28 cellular contexts compared by ENCODE assay signal in genomic region chr12:23834076-23834475, GRCh38.
DNase-seq lines count a peak whose midpoint lies in the region; ATAC-seq, FAIRE-seq and TF ChIP-seq lines count a peak whose summit lies in the region.
"Had no signal": no experiment of that assay in that cellular context is flagged by ENCODE, and none has a peak within 500 bp of the region (broad histone marks: within the 10 kb centered on the region; RNA-seq: fewer than 3 reads in every experiment).

No MANE protein-coding gene starts in this region.

- TF ChIP-seq POLR2A in IMR-90 (IDR thresholded peaks at IDR 0.05; ENCODE audit: low read depth, low read length), result no peak
- no peak for TF ChIP-seq POLR2A in endothelial cell of umbilical vein (IDR thresholded peaks at IDR 0.05; ENCODE audit: low read depth, low read length)
- no peak for TF ChIP-seq POLR2A in body of pancreas (IDR thresholded peaks at IDR 0.05)

- H4K91ac ChIP-seq in IMR-90 (ENCODE audit: insufficient read depth, low read depth, low read length), result no peak overlapping the region

- H2BK15ac ChIP-seq in IMR-90 (ENCODE audit: low read depth, low read length), result no peak overlapping the region

- no peaks in the 10 kb centered on the region for H3K4me1 ChIP-seq in IMR-90 (ENCODE audit: control insufficient read depth, insufficient read depth, low read length)
- no peaks in the 10 kb centered on the region for H3K4me1 ChIP-seq in endothelial cell of umbilical vein (ENCODE audit: control insufficient read depth, extremely low read depth, insufficient read depth, low read length)
- peaks cover 58% of the 10 kb centered on the region for H3K4me1 ChIP-seq in neural progenitor cell
- no peaks in the 10 kb centered on the region for H3K4me1 ChIP-seq in body of pancreas
- H3K4me1 ChIP-seq: A549 had no signal

- POLR2A ChIA-PET in IMR-90 (lab: Charles Lee; ENCODE audit: unreplicated experiment) (no interaction called here), endothelial cell of umbilical vein (lab: Charles Lee) (no interaction called here)

- intact Hi-C loops in IMR-90 (cut with micrococcal nuclease), result no loop called here
- intact Hi-C loops in endothelial cell of umbilical vein (cut with micrococcal nuclease), result no loop called here
- intact Hi-C loops in body of pancreas (cut with DNase I), result no loop called here

- H3K9me3 Mint-ChIP-seq in neural progenitor cell, result no peaks in the 10 kb centered on the region

- peak; percentile 37 for FAIRE-seq in endothelial cell of umbilical vein (lab: Jason Lieb, UNC)
- FAIRE-seq: A549, G401.6, GM12878, GM19239, H54 had no signal

- H3K27me3 Mint-ChIP-seq in neural progenitor cell (ENCODE audit: insufficient read depth, low read depth), result no peaks in the 10 kb centered on the region

- no peak overlapping the region for H4K8ac ChIP-seq in IMR-90 (ENCODE audit: low read depth in 2 of 2, low read length in 2 of 2)

- dilution Hi-C loops in IMR-90 (cut with HindIII; ENCODE audit: low sequenced_read_pairs, unreplicated experiment), result no loop called here
- dilution Hi-C loops in endothelial cell of umbilical vein (cut with MboI; ENCODE audit: extremely low pct_ligation_motif_present, low sequenced_read_pairs), result no loop called here

- no peak overlapping the region for H2BK120ac ChIP-seq in IMR-90 (ENCODE audit: low read depth, low read length)

- H3K4me3 Mint-ChIP-seq in neural progenitor cell, result no peak overlapping the region
- H3K4me3 Mint-ChIP-seq: CD8-positive, alpha-beta T cell had no signal

- H3K23ac ChIP-seq in IMR-90 (ENCODE audit: low read depth, low read length), result no peak overlapping the region

- BruUV-seq in IMR-90 (replicated peaks; lab: Mats Ljungman, UMichigan) (no TSS peak), endothelial cell of umbilical vein (replicated peaks; lab: Mats Ljungman, UMichigan) (no TSS peak)

- H3K27ac ChIP-seq in IMR-90 (ENCODE audit: insufficient read depth, low read length) (no peak overlapping the region), endothelial cell of umbilical vein (ENCODE audit: insufficient read depth, low read depth, low read length) (no peak overlapping the region), neural progenitor cell (peak overlapping the region; percentile 16), body of pancreas (no peak overlapping the region)
- H3K27ac ChIP-seq: A549, PC-9, SJSA1 had no signal

- no peak overlapping the region for H3K4ac ChIP-seq in IMR-90 (ENCODE audit: low read depth, low read length)

- DNase-seq in IMR-90, result peak; percentile 2
- peak; percentile 1 for DNase-seq in astrocyte of the spinal cord (ENCODE audit: low read depth, low spot score)
- DNase-seq in endothelial cell of umbilical vein (ENCODE audit: low read depth, low spot score), result peak; percentile 9
- no peak for DNase-seq in neural progenitor cell (ENCODE audit: low spot score)
- DNase-seq in body of pancreas, result no peak
- DNase-seq: C1 segment of cervical spinal cord; Caco-2; CD8-positive, alpha-beta T cell; Kasumi-1; NCI-H1105 treated with DMSO at 0.1 percent for 48 hours; NCI-H146; NCI-H1930; NCI-H2107; NCI-H524 treated with DMSO at 0.1 percent for 48 hours; NCI-H82; NK-92 treated with Interleukin-12 subunit alpha and Interleukin-12 subunit beta, amount 100 ng/mL, for 24 hours; PC-9; Right ventricle myocardium superior; RPMI8226 had no signal

- ATAC-seq in IMR-90 (ENCODE audit: low read depth), result no peak
- no peak for ATAC-seq in GM21390 (IDR thresholded peaks at IDR 0.05; ENCODE audit: unreplicated experiment)
- ATAC-seq in body of pancreas, result no peak
- no peak for ATAC-seq in HG02610 (IDR thresholded peaks at IDR 0.05; ENCODE audit: unreplicated experiment)
- no peak for ATAC-seq in HG03159 (IDR thresholded peaks at IDR 0.05; ENCODE audit: unreplicated experiment)
- ATAC-seq: A549; CD8-positive, alpha-beta T cell; GM12878 had no signal

- H3K18ac ChIP-seq in IMR-90 (ENCODE audit: low read depth, low read length), result no peak overlapping the region

- no peaks in the 10 kb centered on the region for H3K36me3 ChIP-seq in IMR-90 (ENCODE audit: control insufficient read depth, insufficient read depth, low read length)
- no peaks in the 10 kb centered on the region for H3K36me3 ChIP-seq in endothelial cell of umbilical vein (ENCODE audit: control insufficient read depth in 2 of 2, extremely low read depth in 1 of 2, insufficient read depth in 2 of 2, low read length in 2 of 2)
- H3K36me3 ChIP-seq in neural progenitor cell, result no peaks in the 10 kb centered on the region
- H3K36me3 ChIP-seq in body of pancreas (replicated peaks in 1 of 2; ENCODE audit: insufficient read depth in 1 of 2, low read depth in 2 of 2), result no peaks in the 10 kb centered on the region
- H3K36me3 ChIP-seq: SJSA1 had no signal

- H3K9me3 ChIP-seq in IMR-90 (ENCODE audit: control insufficient read depth, insufficient read depth, low read length) (no peaks in the 10 kb centered on the region), endothelial cell of umbilical vein (replicated peaks; ENCODE audit: control insufficient read depth, insufficient read depth, low read length) (no peaks in the 10 kb centered on the region), neural progenitor cell (ENCODE audit: low read depth) (no peaks in the 10 kb centered on the region), body of pancreas (no peaks in the 10 kb centered on the region)
- H3K9me3 ChIP-seq: A549, Caco-2, SJSA1 had no signal

- H3K79me2 ChIP-seq in endothelial cell of umbilical vein (ENCODE audit: control insufficient read depth, insufficient read depth, low read length) (no peaks in the 10 kb centered on the region), neural progenitor cell (ENCODE audit: low read depth) (peaks cover 59% of the 10 kb centered on the region)

- no peak for TF ChIP-seq CTCF in IMR-90 (conservative IDR thresholded peaks at IDR 0.05; ENCODE audit: low read depth, low read length)
- TF ChIP-seq CTCF in astrocyte of the spinal cord (IDR thresholded peaks at IDR 0.05; ENCODE audit: low read depth, low read length), result no peak
- no peak for TF ChIP-seq CTCF in endothelial cell of umbilical vein (IDR thresholded peaks at IDR 0.05; ENCODE audit: extremely low read depth in 1 of 2, insufficient read depth in 1 of 2, low read depth in 1 of 2, low read length in 2 of 2)
- TF ChIP-seq CTCF in neural progenitor cell (IDR thresholded peaks at IDR 0.05), result no peak
- TF ChIP-seq CTCF in body of pancreas (IDR thresholded peaks at IDR 0.05), result no peak

- H4K5ac ChIP-seq in IMR-90 (ENCODE audit: low read depth, low read length), result no peak overlapping the region

- no peak overlapping the region for H3K56ac ChIP-seq in IMR-90 (ENCODE audit: extremely low read depth, insufficient read depth, low read length)

- no CpG with 5 or more reads among the region's 7 CpGs for WGBS in IMR-90 (ENCODE audit: extremely low coverage in 2 of 2, insufficient read length in 1 of 2), 2 experiments
- WGBS in body of pancreas, 2 donors, result 58 to 62% methylated on average over 7 of the region's 7 CpGs

- H3K27me3 ChIP-seq in IMR-90 (ENCODE audit: control insufficient read depth, insufficient read depth, low read length) (no peaks in the 10 kb centered on the region), endothelial cell of umbilical vein (ENCODE audit: control insufficient read depth in 2 of 2, insufficient read depth in 2 of 2, low read length in 2 of 2) (no peaks in the 10 kb centered on the region), neural progenitor cell (no peaks in the 10 kb centered on the region), body of pancreas (no peaks in the 10 kb centered on the region)
- H3K27me3 ChIP-seq: SJSA1 had no signal

- no peak for TF ChIP-seq RAD21 in IMR-90 (IDR thresholded peaks at IDR 0.05; ENCODE audit: low read length)

- no peak overlapping the region for H2BK5ac ChIP-seq in IMR-90 (ENCODE audit: low read depth, low read length, poor library complexity, severe bottlenecking)

- no peak overlapping the region for H2AK9ac ChIP-seq in IMR-90 (replicated peaks; ENCODE audit: low read depth, low read length, poor library complexity)

- peaks cover 22% of the 10 kb centered on the region for H3K4me1 Mint-ChIP-seq in neural progenitor cell

- H3K36me3 Mint-ChIP-seq in neural progenitor cell, result peaks cover 14% of the 10 kb centered on the region
- H3K36me3 Mint-ChIP-seq: CD8-positive, alpha-beta T cell had no signal

- H3K27ac Mint-ChIP-seq in neural progenitor cell, result no peak overlapping the region
- H3K27ac Mint-ChIP-seq: CD8-positive, alpha-beta T cell had no signal

- H2AFZ ChIP-seq in IMR-90 (replicated peaks; ENCODE audit: low read length, poor library complexity) (no peak overlapping the region), endothelial cell of umbilical vein (ENCODE audit: low read depth, low read length) (no peak overlapping the region), neural progenitor cell (replicated peaks) (no peak overlapping the region)
- H2AFZ ChIP-seq: PC-9 had no signal

- H4K20me1 ChIP-seq in IMR-90 (ENCODE audit: insufficient read depth, low read length), result no peaks in the 10 kb centered on the region
- H4K20me1 ChIP-seq in endothelial cell of umbilical vein (replicated peaks; ENCODE audit: control insufficient read depth, extremely low read depth, insufficient read depth, low read length), result no peaks in the 10 kb centered on the region
- H4K20me1 ChIP-seq in neural progenitor cell (ENCODE audit: low read depth), result peaks cover 13% of the 10 kb centered on the region

- H3K9me1 ChIP-seq in IMR-90 (ENCODE audit: insufficient read depth, low read length) (no peaks in the 10 kb centered on the region), endothelial cell of umbilical vein (replicated peaks; ENCODE audit: control insufficient read depth, extremely low read depth, insufficient read depth, low read length) (no peaks in the 10 kb centered on the region)

- H3F3A ChIP-seq in neural progenitor cell (ENCODE audit: low read depth), result peaks cover 42% of the 10 kb centered on the region

- CTCF ChIA-PET in IMR-90 (lab: Yijun Ruan, JAX), result no interaction called here
- CTCF ChIA-PET in endothelial cell of umbilical vein (lab: Charles Lee), result no interaction called here

- H3K79me1 ChIP-seq in IMR-90 (ENCODE audit: low read depth in 1 of 2, low read length in 2 of 2), result no peaks in the 10 kb centered on the region

- H2BK20ac ChIP-seq in IMR-90 (ENCODE audit: low read depth, low read length), result no peak overlapping the region

- in situ Hi-C loops in IMR-90 (cut with MboI; ENCODE audit: low sequenced_read_pairs), result no loop called here
- in situ Hi-C loops in astrocyte of the spinal cord (cut with HindIII; ENCODE audit: low sequenced_read_pairs), result no loop called here

- H3K4me3 ChIP-seq in IMR-90 (ENCODE audit: insufficient read depth, low read depth, low read length) (no peak overlapping the region), astrocyte of the spinal cord (ENCODE audit: low read depth, low read length) (no peak overlapping the region), endothelial cell of umbilical vein (replicated peaks in 1 of 3; ENCODE audit: insufficient read depth in 1 of 3, low read depth in 1 of 3, low read length in 3 of 3) (no peak overlapping the region), neural progenitor cell (no peak overlapping the region), body of pancreas (no peak overlapping the region)
- H3K4me3 ChIP-seq: A549, GM12878, PC-9, SJSA1 had no signal

- H3K4me2 ChIP-seq in IMR-90 (ENCODE audit: low read depth, low read length) (no peak overlapping the region), endothelial cell of umbilical vein (ENCODE audit: insufficient read depth, low read length) (no peak overlapping the region), neural progenitor cell (no peak overlapping the region)
- H3K4me2 ChIP-seq: A549, PC-9 had no signal

- no peak overlapping the region for H3K14ac ChIP-seq in IMR-90 (replicated peaks; ENCODE audit: low read depth, low read length)

- H2AK5ac ChIP-seq in IMR-90 (ENCODE audit: low read depth, low read length), result no peak overlapping the region

- H3K9ac ChIP-seq in IMR-90 (ENCODE audit: low read depth, low read length) (no peak overlapping the region), endothelial cell of umbilical vein (replicated peaks; ENCODE audit: extremely low read depth, insufficient read depth, low read length) (no peak overlapping the region), neural progenitor cell (no peak overlapping the region)

Comparison
In these comparisons a context has a peak if more than half of its experiments do, and no peak if none do; other contexts are left out.
1. DNase-seq: peak in IMR-90 (single experiment), astrocyte of the spinal cord (single experiment) and endothelial cell of umbilical vein (single experiment); none in neural progenitor cell (single experiment) and body of pancreas (0 of 4).